ENCODE assay signal across 9 cellular contexts in genomic region chr11:65489706-65490310, GRCh38. TPM values are rescaled to one million over a fixed set of nuclear protein-coding genes. Genes with fewer than 3 reads are reported as not detected.
DNase-seq lines count a peak whose midpoint lies in the region; ATAC-seq and TF ChIP-seq lines count a peak whose summit lies in the region.
"Had no signal": no experiment of that assay in that cellular context is flagged by ENCODE, and none has a peak within 500 bp of the region (broad histone marks: within the 10 kb centered on the region; RNA-seq: fewer than 3 reads in every experiment).

No MANE protein-coding gene starts in this region.

- peaks cover 77% of the 10 kb centered on the region for H3K4me1 ChIP-seq in HUES64 (ENCODE audit: insufficient read depth, low read length)
- H3K4me1 ChIP-seq in liver (ENCODE audit: control insufficient read depth in 4 of 4, insufficient read depth in 4 of 4, low read length in 3 of 4): peaks cover 12 to 57% (median 29%) of the 10 kb centered on the region in 4 donors
- H3K4me1 ChIP-seq in HAP-1: peaks cover 78% of the 10 kb centered on the region

- CTCF ChIA-PET in MCF 10A (lab: Yijun Ruan, JAX): interaction anchor here (0.6 to 3.2 kb wide), 7 partner anchors 8 to 73 kb away, joined by 3 to 26 read pairs (median 4); no protein-coding TSS in a partner anchor

- BruUV-seq in MCF 10A (replicated peaks; lab: Mats Ljungman, UMichigan): no TSS peak

- H3K36me3 Mint-ChIP-seq in MCF 10A (ENCODE audit: insufficient read depth, unreplicated experiment): peaks cover 8% of the 10 kb centered on the region

- H3K9me3 Mint-ChIP-seq in MCF 10A (ENCODE audit: unreplicated experiment): no peaks in the 10 kb centered on the region

- POLR2A ChIA-PET in MCF 10A (lab: Yijun Ruan, JAX): interaction anchor here (18.3 to 30.1 kb wide), 3 partner anchors 15 to 69 kb away, joined by 1360 to 2994 read pairs (median 2284); partner anchors contain the start of genes MALAT1 and NEAT1

- no peak for DNase-seq in MCF 10A (ENCODE audit: unreplicated experiment)
- peak in 5 of 49 donors; percentile 24 to 64 (median 48) for DNase-seq in substantia nigra (lab: John Stamatoyannopoulos, UW)
- DNase-seq in HAP-1 (ENCODE audit: low spot score in 2 of 2): no peak
- no peak for DNase-seq in cortex of kidney (lab: John Stamatoyannopoulos, UW)
- DNase-seq: Kasumi-1 had no signal

- H3K27ac ChIP-seq in HUES64 (ENCODE audit: low read depth, low read length): peak overlapping the region; percentile 92
- H3K27ac ChIP-seq in liver (ENCODE audit: low read depth in 1 of 2, low read length in 2 of 2): peak overlapping the region; percentile 89 to 97
- H3K27ac ChIP-seq in substantia nigra (ENCODE audit: low read depth, low read length, poor library complexity, severe bottlenecking): peak overlapping the region; percentile 100

- in situ Hi-C loops in HAP-1 (cut with MboI; ENCODE audit: low sequenced_read_pairs): no loop called here

- ATAC-seq in HG03457 (IDR thresholded peaks at IDR 0.05; ENCODE audit: unreplicated experiment): no peak
- ATAC-seq in GM21423 (IDR thresholded peaks at IDR 0.05; ENCODE audit: unreplicated experiment): no peak

- intact Hi-C loops in MCF 10A (cut with micrococcal nuclease): no loop called here

- 65% methylated on average over 8 of the region's 8 CpGs for WGBS in HUES64
- 78% methylated on average over 8 of the region's 8 CpGs for WGBS in liver

- H3K4me3 ChIP-seq in HUES64 (ENCODE audit: low read length) (no peak overlapping the region), liver (ENCODE audit: low read depth in 1 of 3, low read length in 3 of 3) (no peak overlapping the region), HAP-1 (no peak overlapping the region)

- TF ChIP-seq RAD21 in liver (IDR thresholded peaks at IDR 0.05): no peak

- H3K9me3 ChIP-seq in HUES64 (ENCODE audit: insufficient read depth, low read depth, low read length): no peaks in the 10 kb centered on the region
- H3K9me3 ChIP-seq in liver (ENCODE audit: control insufficient read depth in 4 of 4, low read length in 3 of 4): no peaks in the 10 kb centered on the region
- no peaks in the 10 kb centered on the region for H3K9me3 ChIP-seq in HAP-1

- H3K27me3 Mint-ChIP-seq in MCF 10A (ENCODE audit: insufficient read depth, unreplicated experiment): no peaks in the 10 kb centered on the region

- peak overlapping the region; percentile 12 for H3K4me3 Mint-ChIP-seq in MCF 10A (ENCODE audit: unreplicated experiment)

- H3K27ac Mint-ChIP-seq in MCF 10A (ENCODE audit: low read depth, unreplicated experiment): peak overlapping the region; percentile 96

- peaks cover 54% of the 10 kb centered on the region for H3K4me1 Mint-ChIP-seq in MCF 10A (ENCODE audit: insufficient read depth, unreplicated experiment)

- H3K27me3 ChIP-seq in HUES64 (ENCODE audit: insufficient read depth, low read length) (no peaks in the 10 kb centered on the region), liver (ENCODE audit: control insufficient read depth in 4 of 4, insufficient read depth in 4 of 4, low read length in 3 of 4) (no peaks in the 10 kb centered on the region), HAP-1 (ENCODE audit: low read depth) (no peaks in the 10 kb centered on the region)

- no peaks in the 10 kb centered on the region for H3K36me3 ChIP-seq in HUES64 (ENCODE audit: insufficient read depth, low read length)
- H3K36me3 ChIP-seq in liver (ENCODE audit: control insufficient read depth in 4 of 4, insufficient read depth in 3 of 4, low read depth in 1 of 4, low read length in 3 of 4): no peaks in the 10 kb centered on the region
- H3K36me3 ChIP-seq in HAP-1 (replicated peaks): no peaks in the 10 kb centered on the region

- H3K9ac ChIP-seq in HUES64 (ENCODE audit: low read depth, low read length) (peak overlapping the region; percentile 19; the same call in 1 of the 2 replicates), liver (ENCODE audit: low read depth in 1 of 2, low read length in 2 of 2) (peak overlapping the region in 1 of 2 donors; percentile 19)

- no peak for TF ChIP-seq CTCF in MCF 10A (IDR thresholded peaks at IDR 0.05; ENCODE audit: unreplicated experiment)
- no peak for TF ChIP-seq CTCF in liver (IDR thresholded peaks at IDR 0.05; ENCODE audit: low read depth, low read length, missing input control)

TF ChIP-seq in liver, 16 proteins besides CTCF, POLR2A, EP300 and RAD21:
- TF ChIP-seq GABPA (IDR thresholded peaks at IDR 0.05 in 1 of 2, conservative IDR thresholded peaks at IDR 0.05 in 1 of 2): no peak
- TF ChIP-seq REST (IDR thresholded peaks at IDR 0.05): no peak
- TF ChIP-seq ATF3 (IDR thresholded peaks at IDR 0.05): no peak
- no peak for TF ChIP-seq FOXA1 (IDR thresholded peaks at IDR 0.05)
- no peak for TF ChIP-seq JUND (IDR thresholded peaks at IDR 0.05)
- TF ChIP-seq SP1 (IDR thresholded peaks at IDR 0.05): no peak
- TF ChIP-seq TAF1 (conservative IDR thresholded peaks at IDR 0.05): no peak
- TF ChIP-seq EGR1 (IDR thresholded peaks at IDR 0.05; ENCODE audit: low read depth in 2 of 2): no peak
- no peak for TF ChIP-seq NR2F2 (IDR thresholded peaks at IDR 0.05)

RNA-seq across cellular contexts. Expression of gene MALAT1, which starts 9.0 kb away (rescaled TPM):
- polyA plus RNA-seq in HUES64 (2013, experiment 1 of 2): 392 TPM
- polyA plus RNA-seq in HUES64 (2013, experiment 2 of 2): 461 TPM
- total RNA-seq in MCF 10A (2022): 10,851 and 12,068 TPM in 2 replicates
- total RNA-seq in liver: 1,000 to 10,000 TPM; 3,688 to 8,306 TPM
- 1,000 to 10,000 TPM in 1 of 2 donors, 10 to 100 TPM in 1; 11.9 to 3,868 TPM for polyA plus RNA-seq in liver

RNA-seq across cellular contexts. Expression of gene SCYL1, which starts 35.1 kb away (rescaled TPM):
- polyA plus RNA-seq in HUES64 (2013, experiment 1 of 2): 39.3 TPM
- polyA plus RNA-seq in HUES64 (2013, experiment 2 of 2): 42.5 TPM
- total RNA-seq in MCF 10A (2022) (70.9 and 75.5 TPM in 2 replicates), liver (10 to 100 TPM; 33.7 to 59.5 TPM)
- 10 to 100 TPM; 45.6 to 62.0 TPM for polyA plus RNA-seq in liver
